7 cellular contexts compared by ENCODE assay signal in the genomic region with DNA sequence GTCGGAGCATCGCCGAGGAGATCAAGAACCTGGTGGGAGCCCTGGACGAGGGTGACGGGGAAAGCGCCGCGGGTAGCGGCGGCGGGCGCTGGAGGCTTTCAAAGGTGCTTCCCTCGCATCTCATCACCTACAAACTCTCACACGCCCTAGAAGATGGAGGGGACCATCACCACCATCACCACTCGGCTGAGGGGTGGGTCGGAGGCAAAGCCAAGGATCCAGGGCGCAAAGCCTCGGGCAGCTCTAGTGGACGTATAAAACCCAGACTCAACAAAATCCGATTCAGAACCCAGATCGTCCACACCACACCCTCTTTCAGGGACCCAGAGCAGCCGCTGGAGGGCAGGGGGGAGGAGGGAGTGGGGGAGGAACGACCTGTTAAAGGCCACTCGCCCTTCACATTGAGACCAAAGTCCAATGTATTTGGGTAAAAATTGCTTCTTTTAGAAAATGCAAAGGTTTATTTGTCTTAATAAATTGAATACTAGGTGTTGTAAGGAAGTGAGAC. TPM values are rescaled to one million over a fixed set of nuclear protein-coding genes. Genes with fewer than 3 reads are reported as not detected.
A peak's percentile ranks its signal among the peaks of the same experiment; 100 is the strongest.
DNase-seq lines count a peak whose midpoint lies in the region; TF ChIP-seq lines count a peak whose summit lies in the region.

No MANE protein-coding gene starts in this region.

- DNase-seq in HFF-Myc (ENCODE audit: extremely low read depth, low read depth) (no peak), iPS-NIHi7 (ENCODE audit: extremely low spot score) (peak; percentile 31), COLO829 (ENCODE audit: low spot score) (no peak), C1 segment of cervical spinal cord (lab: John Stamatoyannopoulos, UW) (no peak), CD1c-positive myeloid dendritic cell (ENCODE audit: extremely low spot score) (no peak)
- no peak for DNase-seq in activated T-helper 1 cell treated with anti-CD3 and anti-CD28 coated beads, Interleukin-12 subunit alpha, Interleukin-12 subunit beta, Interleukin-2, Interleukin-4 antibody, amounts not matched to agents 30 ng/mL and 10 ng/mL and 1 ng/mL, durations not matched to agents 14 hours and 24 hours and 36 hours (ENCODE audit: low spot score)

- H3K27ac Mint-ChIP-seq in activated T-helper 1 cell treated with anti-CD3 and anti-CD28 coated beads, Interleukin-12 subunit alpha, Interleukin-12 subunit beta, Interleukin-2, Interleukin-4 antibody, amounts not matched to agents 30 ng/mL and 10 ng/mL and 1 ng/mL, durations not matched to agents 14 hours and 24 hours and 36 hours = peak overlapping the region; percentile 56

- H3K27ac ChIP-seq in skin epidermis = peak overlapping the region in 17 of 21 experiments; percentile 87 to 100 (median 97)

- no peaks in the 10 kb centered on the region for H3K36me3 Mint-ChIP-seq in activated T-helper 1 cell treated with anti-CD3 and anti-CD28 coated beads, Interleukin-12 subunit alpha, Interleukin-12 subunit beta, Interleukin-2, Interleukin-4 antibody, amounts not matched to agents 30 ng/mL and 10 ng/mL and 1 ng/mL, durations not matched to agents 14 hours and 24 hours and 36 hours (ENCODE audit: low read depth)

- intact Hi-C loops in activated T-helper 1 cell treated with anti-CD3 and anti-CD28 coated beads, Interleukin-12 subunit alpha, Interleukin-12 subunit beta, Interleukin-2, Interleukin-4 antibody, amounts not matched to agents 30 ng/mL and 10 ng/mL and 1 ng/mL, durations not matched to agents 14 hours and 24 hours and 36 hours (cut with micrococcal nuclease) = no loop called here

- peak; percentile 39 for TF ChIP-seq CTCF in HFF-Myc (IDR thresholded peaks at IDR 0.05; ENCODE audit: low read depth, low read length, missing control alignments)

- peaks cover 8% of the 10 kb centered on the region for H3K4me1 Mint-ChIP-seq in activated T-helper 1 cell treated with anti-CD3 and anti-CD28 coated beads, Interleukin-12 subunit alpha, Interleukin-12 subunit beta, Interleukin-2, Interleukin-4 antibody, amounts not matched to agents 30 ng/mL and 10 ng/mL and 1 ng/mL, durations not matched to agents 14 hours and 24 hours and 36 hours (ENCODE audit: low read depth)

- peak overlapping the region; percentile 47 for H3K4me3 Mint-ChIP-seq in activated T-helper 1 cell treated with anti-CD3 and anti-CD28 coated beads, Interleukin-12 subunit alpha, Interleukin-12 subunit beta, Interleukin-2, Interleukin-4 antibody, amounts not matched to agents 30 ng/mL and 10 ng/mL and 1 ng/mL, durations not matched to agents 14 hours and 24 hours and 36 hours

- H3K9me3 Mint-ChIP-seq in activated T-helper 1 cell treated with anti-CD3 and anti-CD28 coated beads, Interleukin-12 subunit alpha, Interleukin-12 subunit beta, Interleukin-2, Interleukin-4 antibody, amounts not matched to agents 30 ng/mL and 10 ng/mL and 1 ng/mL, durations not matched to agents 14 hours and 24 hours and 36 hours = no peaks in the 10 kb centered on the region

- H3K4me3 ChIP-seq in HFF-Myc (replicated peaks; ENCODE audit: low read depth, low read length) = peak overlapping the region; percentile 89
- peak overlapping the region; percentile 60 to 84 (median 68) for H3K4me3 ChIP-seq in skin epidermis

- H3K27me3 Mint-ChIP-seq in activated T-helper 1 cell treated with anti-CD3 and anti-CD28 coated beads, Interleukin-12 subunit alpha, Interleukin-12 subunit beta, Interleukin-2, Interleukin-4 antibody, amounts not matched to agents 30 ng/mL and 10 ng/mL and 1 ng/mL, durations not matched to agents 14 hours and 24 hours and 36 hours (ENCODE audit: insufficient read depth) = peaks cover 60% of the 10 kb centered on the region

RNA-seq across cellular contexts. Expression of a gene that starts 1.5 kb away (rescaled TPM):
- 0.24 and 0.31 TPM in 2 replicates for total RNA-seq in activated T-helper 1 cell treated with anti-CD3 and anti-CD28 coated beads, Interleukin-12 subunit alpha, Interleukin-12 subunit beta, Interleukin-2, Interleukin-4 antibody, amounts not matched to agents 30 ng/mL and 10 ng/mL and 1 ng/mL, durations not matched to agents 14 hours and 24 hours and 36 hours

RNA-seq across cellular contexts. Expression of a gene that starts 1.9 kb away (rescaled TPM):
- total RNA-seq in activated T-helper 1 cell treated with anti-CD3 and anti-CD28 coated beads, Interleukin-12 subunit alpha, Interleukin-12 subunit beta, Interleukin-2, Interleukin-4 antibody, amounts not matched to agents 30 ng/mL and 10 ng/mL and 1 ng/mL, durations not matched to agents 14 hours and 24 hours and 36 hours = 0.13 and 0.66 TPM in 2 replicates
